In genomic region chr3:51942603-51943450, GRCh38 we compare ENCODE assay signal across 1 cellular context.
TF ChIP-seq lines count a peak whose summit lies in the region.

No MANE protein-coding gene starts in this region.

TF ChIP-seq in GM12878, 131 proteins besides CTCF, POLR2A, EP300 and RAD21:
- TF ChIP-seq CHD4 (IDR thresholded peaks at IDR 0.05) (no peak), CHD2 (IDR thresholded peaks at IDR 0.05; ENCODE audit: borderline replicate concordance, low read depth, low read length) (peak; percentile 32; the same call in 1 of the 2 replicates), YY1 (IDR thresholded peaks at IDR 0.05; ENCODE audit: low read depth, low read length) (peak; percentile 66; the same call in 1 of the 2 replicates), HDGF (IDR thresholded peaks at IDR 0.05) (peak; percentile 86), NBN (IDR thresholded peaks at IDR 0.05) (0 out of 2 replicates have a peak, but pooled peaks have one; percentile 19), FOXK2 (IDR thresholded peaks at IDR 0.05) (no peak)
- TF ChIP-seq, protein P1, sequence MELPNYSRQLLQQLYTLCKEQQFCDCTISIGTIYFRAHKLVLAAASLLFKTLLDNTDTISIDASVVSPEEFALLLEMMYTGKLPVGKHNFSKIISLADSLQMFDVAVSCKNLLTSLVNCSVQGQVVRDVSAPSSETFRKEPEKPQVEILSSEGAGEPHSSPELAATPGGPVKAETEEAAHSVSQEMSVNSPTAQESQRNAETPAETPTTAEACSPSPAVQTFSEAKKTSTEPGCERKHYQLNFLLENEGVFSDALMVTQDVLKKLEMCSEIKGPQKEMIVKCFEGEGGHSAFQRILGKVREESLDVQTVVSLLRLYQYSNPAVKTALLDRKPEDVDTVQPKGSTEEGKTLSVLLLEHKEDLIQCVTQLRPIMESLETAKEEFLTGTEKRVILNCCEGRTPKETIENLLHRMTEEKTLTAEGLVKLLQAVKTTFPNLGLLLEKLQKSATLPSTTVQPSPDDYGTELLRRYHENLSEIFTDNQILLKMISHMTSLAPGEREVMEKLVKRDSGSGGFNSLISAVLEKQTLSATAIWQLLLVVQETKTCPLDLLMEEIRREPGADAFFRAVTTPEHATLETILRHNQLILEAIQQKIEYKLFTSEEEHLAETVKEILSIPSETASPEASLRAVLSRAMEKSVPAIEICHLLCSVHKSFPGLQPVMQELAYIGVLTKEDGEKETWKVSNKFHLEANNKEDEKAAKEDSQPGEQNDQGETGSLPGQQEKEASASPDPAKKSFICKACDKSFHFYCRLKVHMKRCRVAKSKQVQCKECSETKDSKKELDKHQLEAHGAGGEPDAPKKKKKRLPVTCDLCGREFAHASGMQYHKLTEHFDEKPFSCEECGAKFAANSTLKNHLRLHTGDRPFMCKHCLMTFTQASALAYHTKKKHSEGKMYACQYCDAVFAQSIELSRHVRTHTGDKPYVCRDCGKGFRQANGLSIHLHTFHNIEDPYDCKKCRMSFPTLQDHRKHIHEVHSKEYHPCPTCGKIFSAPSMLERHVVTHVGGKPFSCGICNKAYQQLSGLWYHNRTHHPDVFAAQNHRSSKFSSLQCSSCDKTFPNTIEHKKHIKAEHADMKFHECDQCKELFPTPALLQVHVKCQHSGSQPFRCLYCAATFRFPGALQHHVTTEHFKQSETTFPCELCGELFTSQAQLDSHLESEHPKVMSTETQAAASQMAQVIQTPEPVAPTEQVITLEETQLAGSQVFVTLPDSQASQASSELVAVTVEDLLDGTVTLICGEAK (IDR thresholded peaks at IDR 0.05; ENCODE audit: borderline replicate concordance): no peak
